Comparison of ENCODE assay signal across 21 cellular contexts in the genomic region with DNA sequence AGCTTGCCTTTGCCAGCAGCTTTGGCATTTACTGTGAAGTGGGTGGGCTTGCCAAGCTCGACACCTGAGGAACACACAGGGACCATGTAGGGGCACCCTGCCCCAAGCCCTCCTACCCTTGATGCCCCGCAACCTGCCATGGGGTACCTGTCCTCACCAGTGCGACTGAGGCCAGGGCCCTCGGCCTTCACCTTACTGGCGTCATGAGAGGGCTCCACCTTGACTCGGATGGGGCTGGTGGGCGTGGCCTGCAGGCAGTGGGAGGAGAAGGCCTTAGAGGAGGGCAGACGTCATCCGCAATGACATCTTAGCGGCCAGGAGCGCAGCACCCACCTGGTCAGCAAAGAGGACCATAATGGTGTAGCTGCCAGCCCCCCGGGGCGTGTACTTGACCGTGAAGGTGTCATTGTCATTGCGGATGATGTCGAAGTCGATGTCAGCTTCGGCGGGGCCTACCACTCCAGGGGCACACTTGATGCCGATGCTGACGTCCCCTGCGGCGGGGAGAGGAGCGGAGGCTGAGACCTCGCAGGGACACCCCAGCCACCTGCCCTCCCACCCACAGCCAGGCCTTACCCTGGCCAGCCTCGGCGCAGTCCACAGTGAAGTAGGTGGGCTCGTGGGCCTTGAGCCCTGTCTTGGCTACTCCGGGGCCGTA. TPM values are rescaled to one million over a fixed set of nuclear protein-coding genes. Genes with fewer than 3 reads are reported as not detected.
DNase-seq lines count a peak whose midpoint lies in the region; ATAC-seq and TF ChIP-seq lines count a peak whose summit lies in the region.
"Had no signal": no experiment of that assay in that cellular context is flagged by ENCODE, and none has a peak within 500 bp of the region (broad histone marks: within the 10 kb centered on the region; RNA-seq: fewer than 3 reads in every experiment).

No MANE protein-coding gene starts in this region.

- no peaks in the 10 kb centered on the region for H3K9me3 ChIP-seq in CD8-positive, alpha-beta memory T cell (ENCODE audit: low read length)
- H3K9me3 ChIP-seq in PC-3 (ENCODE audit: low read length) = no peaks in the 10 kb centered on the region
- H3K9me3 ChIP-seq: ascending aorta, esophagus squamous epithelium, ovary had no signal

- H3K4me3 ChIP-seq in CD8-positive, alpha-beta memory T cell (ENCODE audit: low read length) = no peak overlapping the region
- H3K4me3 ChIP-seq in PC-3 (ENCODE audit: low read length) (no peak overlapping the region), rectal smooth muscle tissue (ENCODE audit: low read length) (no peak overlapping the region)
- H3K4me3 ChIP-seq: ascending aorta, esophagus squamous epithelium, ovary had no signal

- H3K4me1 ChIP-seq in CD8-positive, alpha-beta memory T cell (ENCODE audit: insufficient read depth, low read length) = peaks cover 45% of the 10 kb centered on the region
- H3K4me1 ChIP-seq in PC-3 (ENCODE audit: insufficient read depth, low read length) (no peaks in the 10 kb centered on the region), rectal smooth muscle tissue (ENCODE audit: control insufficient read depth, insufficient read depth, low read length) (peaks cover 14% of the 10 kb centered on the region)

- no peak for TF ChIP-seq CTCF in PC-3 (conservative IDR thresholded peaks at IDR 0.05; ENCODE audit: low read depth, low read length)

- DNase-seq in CD8-positive, alpha-beta memory T cell = peak in 1 of 5 donors; percentile 0
- DNase-seq in PC-3 (no peak), mucosa of gallbladder (ENCODE audit: low spot score) (no peak), NCI-H774 (lab: John Stamatoyannopoulos, UW) (no peak)
- DNase-seq: activated CD4-positive, alpha-beta T cell treated with anti-CD3 and anti-CD28 coated beads for 1 hour; activated CD8-positive, alpha-beta memory T cell treated with anti-CD3 and anti-CD28 coated beads for 24 hours; activated T-cell treated with anti-CD3 and anti-CD28 coated beads, Interleukin-2, amount 50 U/mL, for 72 hours; DMS79 treated with DMSO at 0.1 percent for 48 hours; effector CD8-positive, alpha-beta T cell; esophagus squamous epithelium; kidney glomerular epithelial cell; naive thymus-derived CD4-positive, alpha-beta T cell; NCI-H187; NCI-H69; ovary; SW 1271 had no signal

- no peak overlapping the region for H2AFZ ChIP-seq in PC-3 (ENCODE audit: low read length)

- peak overlapping the region in 1 of 7 donors; percentile 76 for H3K4me3 Mint-ChIP-seq in CD8-positive, alpha-beta memory T cell
- H3K4me3 Mint-ChIP-seq: activated T-cell treated with anti-CD3 and anti-CD28 coated beads, Interleukin-2, amount 50 U/mL, for 72 hours; memory B cell; naive thymus-derived CD4-positive, alpha-beta T cell had no signal

- peaks cover 54% of the 10 kb centered on the region for H3K79me2 ChIP-seq in PC-3 (ENCODE audit: low read length)

- H3K27me3 Mint-ChIP-seq in CD8-positive, alpha-beta memory T cell = peaks cover 0 to 9% of the 10 kb centered on the region in 2 donors
- H3K27me3 Mint-ChIP-seq: memory B cell; naive thymus-derived CD4-positive, alpha-beta T cell had no signal

- H3K27ac ChIP-seq in CD8-positive, alpha-beta memory T cell (ENCODE audit: low read depth, low read length) = no peak overlapping the region
- H3K27ac ChIP-seq in PC-3 (ENCODE audit: low read length) (no peak overlapping the region), rectal smooth muscle tissue (ENCODE audit: low read depth, low read length) (peak overlapping the region; percentile 72)
- H3K27ac ChIP-seq: ovary had no signal

- peaks cover 16 to 32% (median 31%) of the 10 kb centered on the region in 3 donors for H3K4me1 Mint-ChIP-seq in CD8-positive, alpha-beta memory T cell
- H3K4me1 Mint-ChIP-seq: memory B cell had no signal

- H3K27ac Mint-ChIP-seq in CD8-positive, alpha-beta memory T cell = peak overlapping the region in 6 of 8 donors; percentile 46 to 96 (median 75)
- H3K27ac Mint-ChIP-seq: activated T-cell treated with anti-CD3 and anti-CD28 coated beads, Interleukin-2, amount 50 U/mL, for 72 hours; memory B cell had no signal

- POLR2A ChIA-PET in CD8-positive, alpha-beta memory T cell (lab: Charles Lee) = interaction anchor here (0.6 to 1.5 kb wide), 2 partner anchors 8 to 9 kb away, joined by 3 to 5 read pairs; no protein-coding TSS in a partner anchor
- POLR2A ChIA-PET in PC-3 (lab: Charles Lee; ENCODE audit: unreplicated experiment) = no interaction called here

- CTCF ChIA-PET in CD8-positive, alpha-beta memory T cell (lab: Charles Lee) = interaction anchor here (1.5 to 3.2 kb wide), 2 partner anchors 9 to 11 kb away, joined by 3 to 10 read pairs; a partner anchor contains a TSS
- CTCF ChIA-PET in PC-3 (lab: Charles Lee) = no interaction called here

- intact Hi-C loops in PC-3 (cut with micrococcal nuclease) = no loop called here

- H3K27me3 ChIP-seq in CD8-positive, alpha-beta memory T cell (ENCODE audit: insufficient read depth, low read length, poor library complexity, severe bottlenecking) = no peaks in the 10 kb centered on the region
- H3K27me3 ChIP-seq in PC-3 (ENCODE audit: low read length) (no peaks in the 10 kb centered on the region), rectal smooth muscle tissue (ENCODE audit: control insufficient read depth, insufficient read depth, low read length) (no peaks in the 10 kb centered on the region)
- H3K27me3 ChIP-seq: ascending aorta, esophagus squamous epithelium, ovary had no signal

- no peaks in the 10 kb centered on the region for H3F3A ChIP-seq in PC-3 (ENCODE audit: low read length, unreplicated experiment)

- no peaks in the 10 kb centered on the region for H3K9me3 Mint-ChIP-seq in CD8-positive, alpha-beta memory T cell
- H3K9me3 Mint-ChIP-seq: activated naive CD4-positive, alpha-beta T cell treated with anti-CD3 and anti-CD28 coated beads, Interleukin-2, amount 50 U/mL, for 72 hours; activated T-cell treated with anti-CD3 and anti-CD28 coated beads, Interleukin-2, amount 50 U/mL, for 72 hours; memory B cell; naive thymus-derived CD4-positive, alpha-beta T cell had no signal

- BruUV-seq in PC-3 (replicated peaks; lab: Mats Ljungman, UMichigan) = TSS peak; percentile 8

- H3K36me3 Mint-ChIP-seq in CD8-positive, alpha-beta memory T cell = peaks cover 6 to 71% (median 10%) of the 10 kb centered on the region in 3 donors

- H3K9ac ChIP-seq in PC-3 (ENCODE audit: low read length) (no peak overlapping the region), rectal smooth muscle tissue (ENCODE audit: low read length) (no peak overlapping the region)

- H4K20me1 ChIP-seq in PC-3 (ENCODE audit: low read length) = peaks cover 42% of the 10 kb centered on the region

- no peaks in the 10 kb centered on the region for H3K9me2 ChIP-seq in PC-3 (replicated peaks; ENCODE audit: low read length)

- no peak for ATAC-seq in PC-3
- no peak for ATAC-seq in GM19395 (IDR thresholded peaks at IDR 0.05; ENCODE audit: unreplicated experiment)
- ATAC-seq: activated naive CD4-positive, alpha-beta T cell treated with anti-CD3 and anti-CD28 coated beads, Interleukin-2, amount 50 U/mL, for 72 hours; activated T-cell treated with anti-CD3 and anti-CD28 coated beads, Interleukin-2, amount 50 U/mL, for 72 hours; naive thymus-derived CD4-positive, alpha-beta T cell had no signal

- H3K36me3 ChIP-seq in CD8-positive, alpha-beta memory T cell (ENCODE audit: insufficient read depth, low read length) = peaks cover 81% of the 10 kb centered on the region
- H3K36me3 ChIP-seq in PC-3 (ENCODE audit: low read depth, low read length) (peaks cover 79% of the 10 kb centered on the region), rectal smooth muscle tissue (ENCODE audit: control insufficient read depth, insufficient read depth, low read length) (peaks cover 58% of the 10 kb centered on the region)
- H3K36me3 ChIP-seq: ovary had no signal

- H3K4me2 ChIP-seq in PC-3 (ENCODE audit: low read length) = no peak overlapping the region

RNA-seq across cellular contexts. Expression of a gene that starts 12.2 kb away (rescaled TPM):
- total RNA-seq in CD8-positive, alpha-beta memory T cell = 1,000 to 10,000 TPM; 1,299 to 1,356 TPM
- 799 TPM for polyA plus RNA-seq in CD8-positive, alpha-beta memory T cell
- total RNA-seq in PC-3 (2014; rRNA removed) (2,058 and 3,170 TPM in 2 replicates), mucosa of gallbladder (2,367 TPM)

RNA-seq across cellular contexts. Expression of a gene that starts 16.9 kb away (rescaled TPM):
- 100 to 1,000 TPM; 107 to 119 TPM for total RNA-seq in CD8-positive, alpha-beta memory T cell
- polyA plus RNA-seq in CD8-positive, alpha-beta memory T cell = 37.2 TPM
- total RNA-seq in PC-3 (2014; rRNA removed) = 46.8 and 49.0 TPM in 2 replicates
- total RNA-seq in mucosa of gallbladder = 62.6 TPM

RNA-seq across cellular contexts. Expression of a gene that starts 36.0 kb away (rescaled TPM):
- total RNA-seq in CD8-positive, alpha-beta memory T cell = 1,000 to 10,000 TPM; 3,198 to 3,218 TPM
- 4,855 TPM for polyA plus RNA-seq in CD8-positive, alpha-beta memory T cell
- 2,879 and 3,401 TPM in 2 replicates for total RNA-seq in PC-3 (2014; rRNA removed)
- 1,937 TPM for total RNA-seq in mucosa of gallbladder

RNA-seq across cellular contexts. Expression of a gene that starts 46.8 kb away (rescaled TPM):
- 10 to 100 TPM in 1 of 2 experiments, 1 to 10 TPM in 1; 9.8 to 10.1 TPM for total RNA-seq in CD8-positive, alpha-beta memory T cell
- 19.1 TPM for polyA plus RNA-seq in CD8-positive, alpha-beta memory T cell
- total RNA-seq in PC-3 (2014; rRNA removed) (29.8 TPM in 2 replicates), mucosa of gallbladder (28.2 TPM)

RNA-seq across cellular contexts. Expression of a gene that starts 49.1 kb away (rescaled TPM):
- 10 to 100 TPM; 51.9 to 52.3 TPM for total RNA-seq in CD8-positive, alpha-beta memory T cell
- 41.4 TPM for polyA plus RNA-seq in CD8-positive, alpha-beta memory T cell
- 39.4 and 41.5 TPM in 2 replicates for total RNA-seq in PC-3 (2014; rRNA removed)
- 49.8 TPM for total RNA-seq in mucosa of gallbladder
